ENCODE assay signal across 1 cellular context in genomic region chr6:170313716-170314295, GRCh38.
TF ChIP-seq lines count a peak whose summit lies in the region.

No MANE protein-coding gene starts in this region.

TF ChIP-seq in GM23338, 12 proteins besides CTCF, POLR2A, EP300 and RAD21 (continued from another document):
- TF ChIP-seq ZNF462 (CRISPR knock-in tag; IDR thresholded peaks at IDR 0.05) (no peak), CREB1 (CRISPR knock-in tag; IDR thresholded peaks at IDR 0.05; ENCODE audit: low read depth) (no peak), NANOG (IDR thresholded peaks at IDR 0.05; ENCODE audit: borderline replicate concordance) (no peak), REST (IDR thresholded peaks at IDR 0.05; ENCODE audit: unreplicated experiment) (no peak), ETS1 (IDR thresholded peaks at IDR 0.05) (no peak), ZNF114 (CRISPR knock-in tag; IDR thresholded peaks at IDR 0.05) (no peak), ZNF331 (CRISPR knock-in tag; IDR thresholded peaks at IDR 0.05; ENCODE audit: low read depth) (no peak)
